ENCODE assay signal across 21 cellular contexts in the genomic region with DNA sequence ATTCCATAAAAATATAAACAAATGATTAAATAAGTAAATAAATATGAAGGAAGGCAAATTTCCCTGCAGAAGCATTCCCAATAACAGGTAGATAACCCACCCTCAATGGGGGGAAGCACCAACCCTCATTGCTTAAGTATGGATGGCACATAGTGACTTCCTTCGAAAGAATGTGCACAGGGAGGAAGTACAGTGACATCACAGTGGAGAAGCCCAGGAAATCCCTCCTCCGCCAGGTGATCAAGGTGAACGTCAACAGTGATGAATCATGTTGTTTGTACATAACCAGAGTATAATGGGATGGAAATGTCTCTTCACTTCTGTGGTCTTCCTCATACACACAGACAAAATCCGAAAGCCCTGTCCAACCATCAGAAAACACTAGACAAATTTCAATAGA.
DNase-seq lines count a peak whose midpoint lies in the region; ATAC-seq, FAIRE-seq and TF ChIP-seq lines count a peak whose summit lies in the region.
"Had no signal": no experiment of that assay in that cellular context is flagged by ENCODE, and none has a peak within 500 bp of the region (broad histone marks: within the 10 kb centered on the region; RNA-seq: fewer than 3 reads in every experiment).

No MANE protein-coding gene starts in this region.

- H4K20me1 ChIP-seq in HepG2 (ENCODE audit: insufficient read depth, low read length): no peaks in the 10 kb centered on the region

- peaks cover 2% of the 10 kb centered on the region for H3K36me3 Mint-ChIP-seq in activated CD4-positive, alpha-beta memory T cell treated with anti-CD3 and anti-CD28 coated beads for 36 hours

- peaks cover 6% of the 10 kb centered on the region for H3K27me3 Mint-ChIP-seq in activated CD4-positive, alpha-beta memory T cell treated with anti-CD3 and anti-CD28 coated beads for 36 hours

- H2AFZ ChIP-seq in HepG2 (ENCODE audit: low read length): no peak overlapping the region

- FAIRE-seq in HepG2 (lab: Jason Lieb, UNC): no peak
- FAIRE-seq: GM12891 had no signal

- H3K27ac ChIP-seq in HepG2 (ENCODE audit: extremely low read length, insufficient read depth, low read length) (no peak overlapping the region), right lobe of liver (no peak overlapping the region), RWPE1 (no peak overlapping the region), epithelial cell of prostate (no peak overlapping the region)
- H3K27ac ChIP-seq: SK-N-MC had no signal

- no peak overlapping the region for H3K9ac ChIP-seq in HepG2 (ENCODE audit: insufficient read depth, low read depth, low read length)

- no peak overlapping the region for H3K27ac Mint-ChIP-seq in activated CD4-positive, alpha-beta memory T cell treated with anti-CD3 and anti-CD28 coated beads for 36 hours

- CTCF ChIA-PET in HepG2 (lab: Yijun Ruan, JAX; ENCODE audit: low intra/inter-chr PET ratio, low total read pairs): no interaction called here
- CTCF ChIA-PET in RWPE1 (lab: Yijun Ruan, JAX): no interaction called here
- CTCF ChIA-PET in activated CD4-positive, alpha-beta memory T cell treated with anti-CD3 and anti-CD28 coated beads for 36 hours (lab: Charles Lee): no interaction called here

- no peak for TF ChIP-seq RAD21 in HepG2 (CRISPR knock-in tag; IDR thresholded peaks at IDR 0.05)

- BruUV-seq in HepG2 (replicated peaks; lab: Mats Ljungman, UMichigan): no TSS peak

- TF ChIP-seq EP300 in HepG2 (IDR thresholded peaks at IDR 0.05; ENCODE audit: low read depth in 2 of 2, low read length in 2 of 2) (no peak), HepG2 (CRISPR knock-in tag; IDR thresholded peaks at IDR 0.05; ENCODE audit: borderline replicate concordance) (no peak)

- no peak overlapping the region for H3K4me2 ChIP-seq in HepG2 (ENCODE audit: low read depth, low read length)

- intact Hi-C loops in HepG2 (cut with micrococcal nuclease; ENCODE audit: unreplicated experiment): no loop called here
- intact Hi-C loops in right lobe of liver (cut with DNase I): no loop called here
- intact Hi-C loops in activated CD4-positive, alpha-beta memory T cell treated with anti-CD3 and anti-CD28 coated beads for 36 hours (cut with micrococcal nuclease): no loop called here

- ATAC-seq in HepG2: no peak
- ATAC-seq in right lobe of liver: no peak

- H3K4me3 Mint-ChIP-seq in activated CD4-positive, alpha-beta memory T cell treated with anti-CD3 and anti-CD28 coated beads for 36 hours: no peak overlapping the region

- H3K79me2 ChIP-seq in HepG2 (ENCODE audit: insufficient read depth, low read length): no peaks in the 10 kb centered on the region

- TF ChIP-seq POLR2A in HepG2 (IDR thresholded peaks at IDR 0.05; ENCODE audit: insufficient read depth in 1 of 2, low read depth in 2 of 2, low read length in 2 of 2) (no peak), right lobe of liver (IDR thresholded peaks at IDR 0.05) (no peak)

- DNase-seq in HepG2 (ENCODE audit: low spot score): no peak
- no peak for DNase-seq in right lobe of liver
- peak; percentile 63 for DNase-seq in RWPE1 (ENCODE audit: low spot score)
- DNase-seq in epithelial cell of prostate (ENCODE audit: low read depth, low spot score): peak; percentile 37
- DNase-seq in COR-L47 (lab: John Stamatoyannopoulos, UW): no peak
- DNase-seq in activated CD4-positive, alpha-beta memory T cell treated with anti-CD3 and anti-CD28 coated beads for 36 hours: no peak
- DNase-seq in SW 1271 (lab: John Stamatoyannopoulos, UW): no peak
- DNase-seq in activated CD4-positive, alpha-beta T cell treated with anti-CD3 and anti-CD28 coated beads for 1 hour: no peak
- DNase-seq: DMS79 treated with DMSO at 0.1 percent for 48 hours, GF-D8, Kasumi-1, MG63, NCI-H1105 treated with DMSO at 0.1 percent for 48 hours, NCI-H146, NCI-H1930, NCI-H2227 treated with DMSO at 0.1 percent for 48 hours, NCI-H526 treated with DMSO at 0.1 percent for 48 hours, RPMI8226, SHP77 treated with DMSO at 0.1 percent for 48 hours had no signal

- no peaks in the 10 kb centered on the region for H3K4me1 ChIP-seq in HepG2 (ENCODE audit: insufficient read depth, low read length)
- H3K4me1 ChIP-seq in right lobe of liver: no peaks in the 10 kb centered on the region

- H3K27me3 ChIP-seq in HepG2 (ENCODE audit: control insufficient read depth in 1 of 2, insufficient read depth in 2 of 2, low read length in 2 of 2) (no peaks in the 10 kb centered on the region; a peak in 1 of 5 replicates), right lobe of liver (no peaks in the 10 kb centered on the region)
- H3K27me3 ChIP-seq: MG63 had no signal

- H3K36me3 ChIP-seq in HepG2 (replicated peaks in 1 of 2; ENCODE audit: control insufficient read depth in 1 of 2, insufficient read depth in 2 of 2, low read length in 2 of 2) (no peaks in the 10 kb centered on the region), right lobe of liver (no peaks in the 10 kb centered on the region)
- H3K36me3 ChIP-seq: MG63 had no signal

- TF ChIP-seq CTCF in HepG2 (CRISPR knock-in tag; IDR thresholded peaks at IDR 0.05) (no peak), right lobe of liver (IDR thresholded peaks at IDR 0.05) (no peak), RWPE1 (conservative IDR thresholded peaks at IDR 0.05; ENCODE audit: low read depth) (no peak)

- H3K4me1 Mint-ChIP-seq in activated CD4-positive, alpha-beta memory T cell treated with anti-CD3 and anti-CD28 coated beads for 36 hours (ENCODE audit: low read depth): no peaks in the 10 kb centered on the region

- peaks cover 1% of the 10 kb centered on the region; the same call in 1 of the 2 replicates for H3K9me3 ChIP-seq in HepG2 (ENCODE audit: low read length)
- H3K9me3 ChIP-seq in right lobe of liver: no peaks in the 10 kb centered on the region

- POLR2A ChIA-PET in HepG2 (lab: Yijun Ruan, JAX): no interaction called here
- POLR2A ChIA-PET in RWPE1 (lab: Yijun Ruan, JAX; ENCODE audit: low non-redundant PET): no interaction called here
- POLR2A ChIA-PET in activated CD4-positive, alpha-beta memory T cell treated with anti-CD3 and anti-CD28 coated beads for 36 hours (lab: Charles Lee): no interaction called here

- 12% methylated on average over 4 of the region's 4 CpGs for WGBS in HepG2 (ENCODE audit: low lambda C conversion rate)
- WGBS in right lobe of liver (ENCODE audit: insufficient coverage, low coverage, low lambda C conversion rate, missing lambda C conversion rate): 75% methylated on average over 3 of the region's 4 CpGs

- peaks cover 8% of the 10 kb centered on the region for H3K9me3 Mint-ChIP-seq in activated CD4-positive, alpha-beta memory T cell treated with anti-CD3 and anti-CD28 coated beads for 36 hours

- in situ Hi-C loops in HepG2 (cut with HindIII; ENCODE audit: extremely low pct_ligation_motif_present, low pct_unique_long_range_greater_than_20kb): no loop called here

- H3K4me3 ChIP-seq in HepG2 (replicated peaks in 1 of 3; ENCODE audit: insufficient read depth in 1 of 3, low read depth in 2 of 3, low read length in 3 of 3): no peak overlapping the region
- H3K4me3 ChIP-seq in right lobe of liver: no peak overlapping the region
- H3K4me3 ChIP-seq: MG63, SK-N-MC had no signal

TF ChIP-seq in HepG2, 621 proteins besides CTCF, POLR2A, EP300 and RAD21:
- TF ChIP-seq NFE2 (CRISPR knock-in tag; IDR thresholded peaks at IDR 0.05) (no peak), GABPA (IDR thresholded peaks at IDR 0.05; ENCODE audit: low read depth, low read length) (no peak), GABPA (CRISPR knock-in tag; IDR thresholded peaks at IDR 0.05; ENCODE audit: low read depth) (peak; percentile 53)

Comparison
In these comparisons a context has a peak if more than half of its experiments do, and no peak if none do; other contexts are left out.
1. DNase-seq: peak in RWPE1 (single experiment) and epithelial cell of prostate (single experiment); none in HepG2 (single experiment), right lobe of liver (0 of 3), COR-L47 (single experiment), activated CD4-positive, alpha-beta memory T cell treated with anti-CD3 and anti-CD28 coated beads for 36 hours (single experiment), SW 1271 (0 of 2) and activated CD4-positive, alpha-beta T cell treated with anti-CD3 and anti-CD28 coated beads for 1 hour (single experiment).